8 cellular contexts compared by ENCODE assay signal in the genomic region with DNA sequence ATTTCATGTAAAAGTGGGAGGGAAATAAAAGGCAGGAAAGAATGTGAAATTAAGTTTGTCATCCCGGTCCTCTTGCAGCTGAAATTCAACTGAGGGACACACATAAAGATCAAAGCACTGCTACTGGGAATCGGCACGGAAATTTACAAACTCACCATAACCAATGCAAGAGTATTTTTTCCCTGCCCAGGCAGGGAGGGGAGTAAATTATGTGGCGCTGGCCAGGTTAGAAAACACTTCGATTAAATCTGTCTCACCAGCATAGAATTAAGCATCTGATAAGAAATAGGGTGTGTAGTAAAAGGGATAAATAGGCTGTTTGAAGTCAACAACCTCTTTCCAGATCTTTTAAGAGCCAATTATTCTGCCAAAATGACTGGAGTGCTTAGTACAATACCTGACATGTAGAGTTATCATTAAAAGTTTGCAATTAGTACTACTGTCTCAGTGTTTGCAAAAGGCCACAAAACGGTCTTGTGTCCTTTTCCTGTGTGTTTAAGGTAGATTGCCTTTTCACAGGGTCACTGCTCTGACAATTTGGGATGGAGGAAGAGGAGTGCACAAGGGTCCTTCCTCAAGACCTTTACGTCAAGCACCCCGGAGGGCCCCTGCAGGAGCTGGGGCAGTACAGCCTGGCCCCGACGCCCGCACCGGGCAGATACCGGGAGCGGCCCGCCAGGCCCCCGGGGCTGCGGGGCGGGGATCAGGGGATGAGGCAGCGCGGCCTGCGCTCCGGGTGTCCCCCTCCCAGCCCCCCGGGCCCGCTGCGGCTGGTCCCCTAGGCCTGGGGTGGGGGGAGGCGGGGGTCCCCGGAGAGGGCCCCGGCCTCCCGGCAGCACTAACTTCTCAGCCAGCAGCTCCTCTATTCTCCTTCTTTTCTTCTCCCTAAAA. TPM values are rescaled to one million over a fixed set of nuclear protein-coding genes. Genes with fewer than 3 reads are reported as not detected.
DNase-seq lines count a peak whose midpoint lies in the region; ATAC-seq and TF ChIP-seq lines count a peak whose summit lies in the region.

No MANE protein-coding gene starts in this region.

- H3K9me3 ChIP-seq in heart right ventricle, result no peaks in the 10 kb centered on the region

- intact Hi-C loops in heart right ventricle (cut with DNase I), result loop anchor here in 3 of 10 donors (2.0 to 5.0 kb wide), 3 partner anchors 27 to 43 kb away; a partner anchor contains a TSS

- H3K27ac Mint-ChIP-seq in activated T-helper 17 cell treated with anti-CD3 and anti-CD28 coated beads, Interleukin-2, amount 50 U/mL, for 72 hours, result peak overlapping the region; percentile 90

- H3K9me3 Mint-ChIP-seq in activated T-helper 17 cell treated with anti-CD3 and anti-CD28 coated beads, Interleukin-2, amount 50 U/mL, for 72 hours, result no peaks in the 10 kb centered on the region

- peak overlapping the region; percentile 72 to 96 (median 86) for H3K4me3 ChIP-seq in heart right ventricle
- peak overlapping the region; percentile 80 for H3K4me3 ChIP-seq in rectal smooth muscle tissue (ENCODE audit: low read length)

- H3K4me3 Mint-ChIP-seq in activated T-helper 17 cell treated with anti-CD3 and anti-CD28 coated beads, Interleukin-2, amount 50 U/mL, for 72 hours, result peak overlapping the region; percentile 90

- peak overlapping the region; percentile 58 for H3K9ac ChIP-seq in rectal smooth muscle tissue (ENCODE audit: low read length)

- H3K36me3 Mint-ChIP-seq in activated T-helper 17 cell treated with anti-CD3 and anti-CD28 coated beads, Interleukin-2, amount 50 U/mL, for 72 hours (ENCODE audit: low read depth), result peaks cover 51% of the 10 kb centered on the region

- WGBS in heart right ventricle, 2 donors, result 3 to 5% methylated on average over 15 to 29 of the region's 29 CpGs

- peak; percentile 16 for DNase-seq in DMS53 (lab: John Stamatoyannopoulos, UW)
- no peak for DNase-seq in DMS53 treated with DMSO at 0.1 percent for 48 hours (lab: John Stamatoyannopoulos, UW; ENCODE audit: unreplicated experiment)
- peak in 1 of 2 donors; percentile 35 for DNase-seq in heart right ventricle

- ATAC-seq in HG03442 (IDR thresholded peaks at IDR 0.05; ENCODE audit: unreplicated experiment), result peak; percentile 12
- no peak for ATAC-seq in activated T-helper 17 cell treated with anti-CD3 and anti-CD28 coated beads, Interleukin-2, amount 50 U/mL, for 72 hours (replicated peaks)
- ATAC-seq in heart right ventricle, result peak; percentile 24 to 79 (median 36)
- no peak for ATAC-seq in HG02798 (IDR thresholded peaks at IDR 0.05; ENCODE audit: poor library complexity, unreplicated experiment)
- ATAC-seq in HG03469 (IDR thresholded peaks at IDR 0.05; ENCODE audit: unreplicated experiment), result no peak

- peaks cover 32% of the 10 kb centered on the region for H3K4me1 Mint-ChIP-seq in activated T-helper 17 cell treated with anti-CD3 and anti-CD28 coated beads, Interleukin-2, amount 50 U/mL, for 72 hours

- H3K27me3 ChIP-seq in heart right ventricle (no peaks in the 10 kb centered on the region), rectal smooth muscle tissue (ENCODE audit: control insufficient read depth, insufficient read depth, low read length) (no peaks in the 10 kb centered on the region)

- H3K27ac ChIP-seq in heart right ventricle (peak overlapping the region; percentile 25 to 96 (median 90)), rectal smooth muscle tissue (ENCODE audit: low read depth, low read length) (peak overlapping the region; percentile 23)

- H3K4me1 ChIP-seq in heart right ventricle, result peaks cover 7 to 69% (median 58%) of the 10 kb centered on the region in 9 donors
- H3K4me1 ChIP-seq in rectal smooth muscle tissue (ENCODE audit: control insufficient read depth, insufficient read depth, low read length), result peaks cover 12% of the 10 kb centered on the region

- no peak for TF ChIP-seq CTCF in heart right ventricle (IDR thresholded peaks at IDR 0.05)

- H3K36me3 ChIP-seq in heart right ventricle (peaks cover 0 to 28% (median 6%) of the 10 kb centered on the region in 9 donors), rectal smooth muscle tissue (ENCODE audit: control insufficient read depth, insufficient read depth, low read length) (no peaks in the 10 kb centered on the region)

- H3K27me3 Mint-ChIP-seq in activated T-helper 17 cell treated with anti-CD3 and anti-CD28 coated beads, Interleukin-2, amount 50 U/mL, for 72 hours, result no peaks in the 10 kb centered on the region

RNA-seq across cellular contexts. Expression of a gene that starts 0.7 kb away (rescaled TPM):
- total RNA-seq in activated T-helper 17 cell treated with anti-CD3 and anti-CD28 coated beads, Interleukin-2, amount 50 U/mL, for 72 hours, result 10 to 100 TPM; 68.0 to 95.2 TPM
- 100 to 1,000 TPM in 3 of 10 donors, 10 to 100 TPM in 7; 73.6 to 119 (median 87.2) TPM for total RNA-seq in heart right ventricle
- 10 to 100 TPM; 36.7 to 45.1 TPM for polyA plus RNA-seq in heart right ventricle

RNA-seq across cellular contexts. Expression of a gene that starts 5.2 kb away (rescaled TPM):
- 100 to 1,000 TPM; 109 to 172 TPM for total RNA-seq in activated T-helper 17 cell treated with anti-CD3 and anti-CD28 coated beads, Interleukin-2, amount 50 U/mL, for 72 hours
- 100 to 1,000 TPM; 151 to 226 (median 195) TPM for total RNA-seq in heart right ventricle
- polyA plus RNA-seq in heart right ventricle, result 100 to 1,000 TPM; 156 to 224 TPM

RNA-seq across cellular contexts. Expression of a gene that starts 27.4 kb away (rescaled TPM):
- 10 to 100 TPM; 42.6 to 84.7 TPM for total RNA-seq in activated T-helper 17 cell treated with anti-CD3 and anti-CD28 coated beads, Interleukin-2, amount 50 U/mL, for 72 hours
- total RNA-seq in heart right ventricle, result 10 to 100 TPM; 14.8 to 23.2 (median 21.1) TPM
- 1 to 10 TPM; 6.0 to 6.7 TPM for polyA plus RNA-seq in heart right ventricle

RNA-seq across cellular contexts. Expression of a gene that starts 42.9 kb away (rescaled TPM):
- total RNA-seq in activated T-helper 17 cell treated with anti-CD3 and anti-CD28 coated beads, Interleukin-2, amount 50 U/mL, for 72 hours, result not detected
- 100 to 1,000 TPM; 122 to 240 (median 188) TPM for total RNA-seq in heart right ventricle
- polyA plus RNA-seq in heart right ventricle, result 10 to 100 TPM; 28.6 to 96.1 TPM

Comparison
In these comparisons a context has a peak if more than half of its experiments do, and no peak if none do; other contexts are left out.
1. ATAC-seq: peak in HG03442 (single experiment) and heart right ventricle (8 of 8); none in activated T-helper 17 cell treated with anti-CD3 and anti-CD28 coated beads, Interleukin-2, amount 50 U/mL, for 72 hours (single experiment), HG02798 (single experiment) and HG03469 (single experiment).